In genomic region chr3:153209596-153209995, GRCh38 we compare ENCODE assay signal across 9 cellular contexts. TPM values are rescaled to one million over a fixed set of nuclear protein-coding genes. Genes with fewer than 3 reads are reported as not detected.
DNase-seq lines count a peak whose midpoint lies in the region; ATAC-seq and TF ChIP-seq lines count a peak whose summit lies in the region.
"Had no signal": no experiment of that assay in that cellular context is flagged by ENCODE, and none has a peak within 500 bp of the region (broad histone marks: within the 10 kb centered on the region; RNA-seq: fewer than 3 reads in every experiment).

No MANE protein-coding gene starts in this region.

- peaks cover 26% of the 10 kb centered on the region for H3K4me1 ChIP-seq in ES-I3 (ENCODE audit: insufficient read depth, low read length)
- no peaks in the 10 kb centered on the region for H3K4me1 ChIP-seq in mucosa of descending colon (ENCODE audit: low read depth)
- H3K4me1 ChIP-seq in gastrocnemius medialis, result no peaks in the 10 kb centered on the region
- no peaks in the 10 kb centered on the region for H3K4me1 ChIP-seq in testis

- in situ Hi-C loops in gastrocnemius medialis (cut with MboI; ENCODE audit: low sequenced_read_pairs in 4 of 4), result no loop called here

- ATAC-seq in mucosa of descending colon (peak; percentile 29), gastrocnemius medialis (no peak)

- H3K27me3 ChIP-seq in gastrocnemius medialis, result no peaks in the 10 kb centered on the region
- H3K27me3 ChIP-seq in testis, result no peaks in the 10 kb centered on the region

- TF ChIP-seq CTCF in epithelial cell of esophagus (IDR thresholded peaks at IDR 0.05; ENCODE audit: insufficient read depth, low read depth, low read length, missing control alignments) (no peak), mucosa of descending colon (IDR thresholded peaks at IDR 0.05) (no peak), gastrocnemius medialis (IDR thresholded peaks at IDR 0.05 in 4 of 5, conservative IDR thresholded peaks at IDR 0.05 in 1 of 5) (no peak), testis (IDR thresholded peaks at IDR 0.05) (no peak)

- TF ChIP-seq POLR2A in gastrocnemius medialis (IDR thresholded peaks at IDR 0.05), result no peak
- TF ChIP-seq POLR2A in testis (IDR thresholded peaks at IDR 0.05), result no peak

- H3K36me3 ChIP-seq in ES-I3 (ENCODE audit: insufficient read depth, low read length), result no peaks in the 10 kb centered on the region
- H3K36me3 ChIP-seq in mucosa of descending colon (ENCODE audit: low read depth), result no peaks in the 10 kb centered on the region
- no peaks in the 10 kb centered on the region for H3K36me3 ChIP-seq in gastrocnemius medialis
- no peaks in the 10 kb centered on the region for H3K36me3 ChIP-seq in testis (ENCODE audit: low read depth, missing control alignments)

- WGBS in testis, 2 donors, result 82 to 90% methylated on average over 8 of the region's 8 CpGs

- intact Hi-C loops in mucosa of descending colon (cut with DNase I, micrococcal nuclease), result no loop called here
- intact Hi-C loops in gastrocnemius medialis (cut with DNase I; ENCODE audit: low total_unique reads), result no loop called here
- intact Hi-C loops in testis (cut with DNase I; ENCODE audit: low total_unique reads), result no loop called here

- peak overlapping the region; percentile 23; the same call in 1 of the 2 replicates for H3K9ac ChIP-seq in ES-I3 (ENCODE audit: low read depth, low read length)

- no peak overlapping the region for H3K4me3 ChIP-seq in epithelial cell of esophagus (ENCODE audit: low read length)
- H3K4me3 ChIP-seq in mucosa of descending colon, result no peak overlapping the region
- no peak overlapping the region for H3K4me3 ChIP-seq in gastrocnemius medialis
- no peak overlapping the region for H3K4me3 ChIP-seq in testis

- no peaks in the 10 kb centered on the region for H3K9me3 ChIP-seq in ES-I3 (ENCODE audit: control insufficient read depth, insufficient read depth, low read length)
- H3K9me3 ChIP-seq in mucosa of descending colon, result no peaks in the 10 kb centered on the region
- no peaks in the 10 kb centered on the region for H3K9me3 ChIP-seq in gastrocnemius medialis
- H3K9me3 ChIP-seq in testis, result no peaks in the 10 kb centered on the region

- DNase-seq in NOMO-1 treated with dmso at 0.1 percent for 144 hours (lab: John Stamatoyannopoulos, UW; ENCODE audit: unreplicated experiment), result peak; percentile 67
- peak; percentile 90 for DNase-seq in epithelial cell of esophagus (ENCODE audit: low read depth)
- DNase-seq in mucosa of descending colon, result no peak
- DNase-seq in gastrocnemius medialis, result no peak
- DNase-seq in NCI-H1436 (lab: John Stamatoyannopoulos, UW), result no peak
- no peak for DNase-seq in testis
- DNase-seq in NCI-H2081 treated with DMSO at 0.1 percent for 48 hours (lab: John Stamatoyannopoulos, UW), result no peak
- DNase-seq: activated CD8-positive, alpha-beta memory T cell treated with anti-CD3 and anti-CD28 coated beads, Interleukin-2, amount 50 U/mL, for 4 hours had no signal

- H3K27ac ChIP-seq in gastrocnemius medialis (no peak overlapping the region), testis (no peak overlapping the region)

RNA-seq across cellular contexts. Expression of gene RAP2B, which starts 47.6 kb away (rescaled TPM):
- total RNA-seq in mucosa of descending colon (10 to 100 TPM; 12.4 to 14.4 (median 14.2) TPM), gastrocnemius medialis (1 to 10 TPM; 1.5 to 2.0 (median 1.7) TPM), testis (10 to 100 TPM in 1 of 2 donors, 1 to 10 TPM in 1; 8.6 to 11.8 TPM)
- polyA plus RNA-seq in testis (ENCODE audit: insufficient read depth, low read depth, low replicate concordance), result 3.9 TPM

Comparison
In these comparisons a context has a peak if more than half of its experiments do, and no peak if none do; other contexts are left out.
1. DNase-seq: peak in NOMO-1 treated with dmso at 0.1 percent for 144 hours (single experiment) and epithelial cell of esophagus (single experiment); none in mucosa of descending colon (0 of 3), gastrocnemius medialis (0 of 2), NCI-H1436 (single experiment), testis (single experiment) and NCI-H2081 treated with DMSO at 0.1 percent for 48 hours (single experiment).